In genomic region chr11:89249196-89249595, GRCh38 we compare ENCODE assay signal across 28 cellular contexts.
"Had no signal": no experiment of that assay in that cellular context is flagged by ENCODE, and none has a peak within 500 bp of the region (broad histone marks: within the 10 kb centered on the region; RNA-seq: fewer than 3 reads in every experiment).

No MANE protein-coding gene starts in this region.

- H3K9me3 ChIP-seq: ascending aorta, SJSA1, SK-N-SH had no signal

- H3K9ac ChIP-seq: SK-N-SH had no signal

- FAIRE-seq: TTC549 had no signal

- ATAC-seq: activated CD4-positive, alpha-beta T cell treated with anti-CD3 and anti-CD28 coated beads for 36 hours; activated CD4-positive, CD25-positive, alpha-beta regulatory T cell treated with anti-CD3 and anti-CD28 coated beads, Interleukin-2, amount 50 U/mL, for 24 hours; activated CD8-positive, alpha-beta T cell treated with anti-CD3 and anti-CD28 coated beads, Interleukin-2, amount 10 ng/mL, durations not matched to agents 7 days and 5 days; Panc1; WTC11 had no signal

- H3K4me2 ChIP-seq: SK-N-SH had no signal

- H3K4me3 ChIP-seq: ascending aorta, cardiac muscle cell, SJSA1 had no signal

- H3K36me3 ChIP-seq: ascending aorta, cardiac muscle cell, SJSA1 had no signal

- H3K4me1 ChIP-seq: SJSA1 had no signal

- DNase-seq: activated CD4-positive, alpha-beta T cell treated with anti-CD3 and anti-CD28 coated beads for 36 hours; activated CD4-positive, alpha-beta T cell treated with anti-CD3 and anti-CD28 coated beads, Interleukin-2, amount 10 ng/mL, durations not matched to agents 7 days and 5 days; activated CD4-positive, alpha-beta T cell treated with anti-CD3 and anti-CD28 coated beads, Interleukin-2, amount 50 U/mL, for 48 hours; activated CD8-positive, alpha-beta T cell treated with anti-CD3 and anti-CD28 coated beads, Interleukin-2, amount 10 ng/mL, durations not matched to agents 7 days and 5 days; activated effector memory CD4-positive, alpha-beta T cell treated with anti-CD3 and anti-CD28 coated beads, Interleukin-2, amount 50 U/mL, for 16 hours; activated naive CD4-positive, alpha-beta T cell; activated naive CD4-positive, alpha-beta T cell treated with anti-CD3 and anti-CD28 coated beads, Interleukin-2, amount 50 U/mL, for 16 hours; activated naive CD8-positive, alpha-beta T cell treated with anti-CD3 and anti-CD28 coated beads for 36 hours; activated T-cell treated with anti-CD3 and anti-CD28 coated beads, Interleukin-2, amount 50 U/mL, for 24 hours; amygdala; NCI-H1105; NCI-H1417 treated with DMSO at 0.1 percent for 48 hours; NCI-H187 treated with DMSO at 0.1 percent for 48 hours; NCI-H2081; NCI-H2171 treated with DMSO at 0.1 percent for 48 hours; NCI-H2227 treated with DMSO at 0.1 percent for 48 hours; NCI-H446; NCI-H524; RPMI8226; SHP77 treated with DMSO at 0.1 percent for 48 hours; SK-N-SH had no signal

- H3K27me3 ChIP-seq: ascending aorta, cardiac muscle cell, SJSA1 had no signal

- H3K27ac ChIP-seq: ascending aorta, cardiac muscle cell, SJSA1 had no signal
